ENCODE assay signal across 8 cellular contexts in the genomic region with DNA sequence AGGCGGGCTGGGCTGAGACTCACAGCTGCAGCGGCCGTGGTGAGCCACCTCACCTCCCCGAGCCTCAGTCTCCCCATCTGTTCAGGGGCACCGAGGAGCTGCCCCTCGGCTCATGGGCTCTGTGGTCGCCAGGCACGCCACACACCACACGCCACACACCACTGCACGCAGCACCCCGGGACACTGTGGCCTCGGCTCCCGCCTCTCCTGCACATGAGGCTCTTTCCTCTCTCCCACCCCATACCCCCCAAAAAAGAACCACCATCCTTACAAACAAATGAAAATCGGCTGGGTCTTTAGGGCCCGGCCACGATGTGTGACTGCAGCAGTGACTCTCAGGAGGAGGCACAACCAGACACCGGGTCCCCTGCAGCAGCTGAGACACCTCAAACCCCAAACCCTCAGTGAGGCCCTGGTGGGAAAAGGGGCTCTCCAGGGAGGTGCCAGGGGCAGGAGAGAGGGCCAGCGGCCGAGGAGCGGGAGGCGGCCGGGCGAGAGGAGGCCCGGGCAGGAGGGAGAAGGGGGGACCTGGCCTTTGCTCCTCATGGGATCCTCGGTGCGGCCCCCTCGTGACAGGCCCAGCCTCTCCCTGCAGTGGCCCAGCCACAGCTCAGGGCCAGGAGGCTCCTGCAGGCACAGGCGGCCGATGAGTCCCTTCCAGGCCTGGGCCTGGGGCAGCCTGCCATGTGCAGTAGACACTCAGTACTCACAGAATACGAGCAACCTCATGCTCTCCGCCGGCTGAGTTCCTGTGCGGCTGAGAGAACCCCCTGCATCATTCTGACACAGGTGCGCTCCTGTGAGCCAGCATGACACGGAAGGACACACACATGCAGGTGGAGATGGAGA.
DNase-seq lines count a peak whose midpoint lies in the region; ATAC-seq and TF ChIP-seq lines count a peak whose summit lies in the region.

No MANE protein-coding gene starts in this region.

- H3K27me3 Mint-ChIP-seq in GM23338 (ENCODE audit: insufficient read depth, low read depth, poor library complexity) (peaks cover 12% of the 10 kb centered on the region), activated B cell treated with CpG ODN at 0.5 μM for 24 hours (no peaks in the 10 kb centered on the region)
- no peaks in the 10 kb centered on the region for H3K27me3 Mint-ChIP-seq in stimulated activated naive CD8-positive, alpha-beta T cell treated with anti-CD3 and anti-CD28 coated beads, Interleukin-15, Interleukin-2, amounts not matched to agents 100 ng/mL and 50 ng/mL, for 24 hours

- peaks cover 9% of the 10 kb centered on the region; the same call in 1 of the 2 replicates for H3K4me1 ChIP-seq in GM23338 (ENCODE audit: insufficient read depth)

- no peaks in the 10 kb centered on the region for H3K27me3 ChIP-seq in GM23338 (ENCODE audit: insufficient read depth)

- H3K4me2 ChIP-seq in GM23338, result no peak overlapping the region

- peaks cover 30% of the 10 kb centered on the region for H3K4me1 Mint-ChIP-seq in GM23338
- H3K4me1 Mint-ChIP-seq in activated B cell treated with CpG ODN at 0.5 μM for 24 hours, result peaks cover 71% of the 10 kb centered on the region
- H3K4me1 Mint-ChIP-seq in stimulated activated naive CD8-positive, alpha-beta T cell treated with anti-CD3 and anti-CD28 coated beads, Interleukin-15, Interleukin-2, amounts not matched to agents 100 ng/mL and 50 ng/mL, for 24 hours (ENCODE audit: low read depth), result peaks cover 75% of the 10 kb centered on the region

- H3K4me3 Mint-ChIP-seq in GM23338 (no peak overlapping the region), activated B cell treated with CpG ODN at 0.5 μM for 24 hours (peak overlapping the region; percentile 82)
- H3K4me3 Mint-ChIP-seq in stimulated activated naive CD8-positive, alpha-beta T cell treated with anti-CD3 and anti-CD28 coated beads, Interleukin-15, Interleukin-2, amounts not matched to agents 100 ng/mL and 50 ng/mL, for 24 hours, result peak overlapping the region; percentile 78

- intact Hi-C loops in activated B cell treated with CpG ODN at 0.5 μM for 24 hours (cut with micrococcal nuclease) (loop anchor here (1.0 to 5.0 kb wide), 6 partner anchors 17 to 161 kb away; a partner anchor contains a TSS), Right ventricle myocardium superior (cut with DNase I) (no loop called here)

- H3K9me3 Mint-ChIP-seq in GM23338 (peaks cover 4% of the 10 kb centered on the region), activated B cell treated with CpG ODN at 0.5 μM for 24 hours (no peaks in the 10 kb centered on the region)
- H3K9me3 Mint-ChIP-seq in stimulated activated naive CD8-positive, alpha-beta T cell treated with anti-CD3 and anti-CD28 coated beads, Interleukin-15, Interleukin-2, amounts not matched to agents 100 ng/mL and 50 ng/mL, for 24 hours, result peaks cover 4% of the 10 kb centered on the region

- no peaks in the 10 kb centered on the region for H3K36me3 ChIP-seq in GM23338 (ENCODE audit: insufficient read depth)

- peaks cover 13% of the 10 kb centered on the region for H3K79me2 ChIP-seq in GM23338 (replicated peaks; ENCODE audit: insufficient read depth)

- H3K36me3 Mint-ChIP-seq in GM23338 (ENCODE audit: low read depth) (peaks cover 3% of the 10 kb centered on the region), activated B cell treated with CpG ODN at 0.5 μM for 24 hours (ENCODE audit: low read depth) (peaks cover 15% of the 10 kb centered on the region)
- peaks cover 5% of the 10 kb centered on the region for H3K36me3 Mint-ChIP-seq in stimulated activated naive CD8-positive, alpha-beta T cell treated with anti-CD3 and anti-CD28 coated beads, Interleukin-15, Interleukin-2, amounts not matched to agents 100 ng/mL and 50 ng/mL, for 24 hours (ENCODE audit: low read depth)

- CTCF ChIA-PET in activated B cell treated with CpG ODN at 0.5 μM for 24 hours (lab: Charles Lee), result no interaction called here

- no peaks in the 10 kb centered on the region for H3K9me2 ChIP-seq in GM23338 (ENCODE audit: insufficient read depth)

- no peak for ATAC-seq in GM23338
- no peak for ATAC-seq in activated B cell treated with CpG ODN at 0.5 μM for 24 hours (ENCODE audit: low read depth)
- no peak for ATAC-seq in Right ventricle myocardium superior (ENCODE audit: poor library complexity)
- no peak for ATAC-seq in left lobe of liver

- no peak overlapping the region for H2AFZ ChIP-seq in GM23338

- no peaks in the 10 kb centered on the region; the same call in 1 of the 2 replicates for H4K20me1 ChIP-seq in GM23338 (replicated peaks; ENCODE audit: insufficient read depth)

- DNase-seq in GM23338 (ENCODE audit: low spot score) (no peak), activated B cell treated with CpG ODN at 0.5 μM for 24 hours (no peak), Right ventricle myocardium superior (peak; percentile 50), left lobe of liver (ENCODE audit: low spot score) (no peak), cortex of kidney (lab: John Stamatoyannopoulos, UW) (no peak), inferior parietal cortex (ENCODE audit: extremely low spot score) (no peak), CD1c-positive myeloid dendritic cell (ENCODE audit: extremely low spot score) (no peak)

- POLR2A ChIA-PET in activated B cell treated with CpG ODN at 0.5 μM for 24 hours (lab: Charles Lee), result interaction anchor here (0.6 to 2.7 kb wide), 13 partner anchors 9 to 215 kb away, joined by 3 to 17 read pairs (median 3); a partner anchor contains a TSS

- 0 out of 2 replicates have a peak overlapping the region, but pooled peaks have one; percentile 84 for H3K27ac ChIP-seq in GM23338 (ENCODE audit: low read depth)

- H3K27ac Mint-ChIP-seq in GM23338 (peak overlapping the region; percentile 83), activated B cell treated with CpG ODN at 0.5 μM for 24 hours (peak overlapping the region; percentile 91)
- peak overlapping the region; percentile 98 for H3K27ac Mint-ChIP-seq in stimulated activated naive CD8-positive, alpha-beta T cell treated with anti-CD3 and anti-CD28 coated beads, Interleukin-15, Interleukin-2, amounts not matched to agents 100 ng/mL and 50 ng/mL, for 24 hours

- peaks cover 6% of the 10 kb centered on the region for H3F3A ChIP-seq in GM23338 (replicated peaks; ENCODE audit: low read depth)

- no peak for TF ChIP-seq CTCF in GM23338 (conservative IDR thresholded peaks at IDR 0.05; ENCODE audit: low read depth in 2 of 2)
- no peak for TF ChIP-seq CTCF in activated B cell treated with CpG ODN at 0.5 μM for 24 hours (IDR thresholded peaks at IDR 0.05)

- no peak overlapping the region for H3K4me3 ChIP-seq in GM23338

TF ChIP-seq in GM23338, 12 proteins besides CTCF, POLR2A, EP300 and RAD21 (continues in another document):
- TF ChIP-seq NANOG (IDR thresholded peaks at IDR 0.05; ENCODE audit: borderline replicate concordance), result no peak
- TF ChIP-seq ZNF114 (CRISPR knock-in tag; IDR thresholded peaks at IDR 0.05), result no peak
- no peak for TF ChIP-seq POLR2AphosphoS5 (IDR thresholded peaks at IDR 0.05; ENCODE audit: low read depth)
- TF ChIP-seq EZH2 (IDR thresholded peaks at IDR 0.05; ENCODE audit: low read depth, unreplicated experiment), result no peak
- TF ChIP-seq, protein P1, sequence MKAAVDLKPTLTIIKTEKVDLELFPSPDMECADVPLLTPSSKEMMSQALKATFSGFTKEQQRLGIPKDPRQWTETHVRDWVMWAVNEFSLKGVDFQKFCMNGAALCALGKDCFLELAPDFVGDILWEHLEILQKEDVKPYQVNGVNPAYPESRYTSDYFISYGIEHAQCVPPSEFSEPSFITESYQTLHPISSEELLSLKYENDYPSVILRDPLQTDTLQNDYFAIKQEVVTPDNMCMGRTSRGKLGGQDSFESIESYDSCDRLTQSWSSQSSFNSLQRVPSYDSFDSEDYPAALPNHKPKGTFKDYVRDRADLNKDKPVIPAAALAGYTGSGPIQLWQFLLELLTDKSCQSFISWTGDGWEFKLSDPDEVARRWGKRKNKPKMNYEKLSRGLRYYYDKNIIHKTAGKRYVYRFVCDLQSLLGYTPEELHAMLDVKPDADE (IDR thresholded peaks at IDR 0.05), result no peak
- TF ChIP-seq, protein P2, sequence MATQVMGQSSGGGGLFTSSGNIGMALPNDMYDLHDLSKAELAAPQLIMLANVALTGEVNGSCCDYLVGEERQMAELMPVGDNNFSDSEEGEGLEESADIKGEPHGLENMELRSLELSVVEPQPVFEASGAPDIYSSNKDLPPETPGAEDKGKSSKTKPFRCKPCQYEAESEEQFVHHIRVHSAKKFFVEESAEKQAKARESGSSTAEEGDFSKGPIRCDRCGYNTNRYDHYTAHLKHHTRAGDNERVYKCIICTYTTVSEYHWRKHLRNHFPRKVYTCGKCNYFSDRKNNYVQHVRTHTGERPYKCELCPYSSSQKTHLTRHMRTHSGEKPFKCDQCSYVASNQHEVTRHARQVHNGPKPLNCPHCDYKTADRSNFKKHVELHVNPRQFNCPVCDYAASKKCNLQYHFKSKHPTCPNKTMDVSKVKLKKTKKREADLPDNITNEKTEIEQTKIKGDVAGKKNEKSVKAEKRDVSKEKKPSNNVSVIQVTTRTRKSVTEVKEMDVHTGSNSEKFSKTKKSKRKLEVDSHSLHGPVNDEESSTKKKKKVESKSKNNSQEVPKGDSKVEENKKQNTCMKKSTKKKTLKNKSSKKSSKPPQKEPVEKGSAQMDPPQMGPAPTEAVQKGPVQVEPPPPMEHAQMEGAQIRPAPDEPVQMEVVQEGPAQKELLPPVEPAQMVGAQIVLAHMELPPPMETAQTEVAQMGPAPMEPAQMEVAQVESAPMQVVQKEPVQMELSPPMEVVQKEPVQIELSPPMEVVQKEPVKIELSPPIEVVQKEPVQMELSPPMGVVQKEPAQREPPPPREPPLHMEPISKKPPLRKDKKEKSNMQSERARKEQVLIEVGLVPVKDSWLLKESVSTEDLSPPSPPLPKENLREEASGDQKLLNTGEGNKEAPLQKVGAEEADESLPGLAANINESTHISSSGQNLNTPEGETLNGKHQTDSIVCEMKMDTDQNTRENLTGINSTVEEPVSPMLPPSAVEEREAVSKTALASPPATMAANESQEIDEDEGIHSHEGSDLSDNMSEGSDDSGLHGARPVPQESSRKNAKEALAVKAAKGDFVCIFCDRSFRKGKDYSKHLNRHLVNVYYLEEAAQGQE (IDR thresholded peaks at IDR 0.05; ENCODE audit: unreplicated experiment), result no peak
- no peak for TF ChIP-seq JUNB (IDR thresholded peaks at IDR 0.05; ENCODE audit: unreplicated experiment)
- TF ChIP-seq ZNF331 (CRISPR knock-in tag; IDR thresholded peaks at IDR 0.05; ENCODE audit: low read depth), result no peak
- TF ChIP-seq EZH2phosphoT487 (IDR thresholded peaks at IDR 0.05; ENCODE audit: unreplicated experiment), result no peak
- no peak for TF ChIP-seq STAT1 (IDR thresholded peaks at IDR 0.05; ENCODE audit: unreplicated experiment)
